In genomic region chr5:173314166-173314952, GRCh38 we compare ENCODE assay signal across 19 cellular contexts. TPM values are rescaled to one million over a fixed set of nuclear protein-coding genes. Genes with fewer than 3 reads are reported as not detected.
DNase-seq lines count a peak whose midpoint lies in the region; ATAC-seq and TF ChIP-seq lines count a peak whose summit lies in the region.
"Had no signal": no experiment of that assay in that cellular context is flagged by ENCODE, and none has a peak within 500 bp of the region (broad histone marks: within the 10 kb centered on the region; RNA-seq: fewer than 3 reads in every experiment).

No MANE protein-coding gene starts in this region.

- H3K27me3 Mint-ChIP-seq in Calu3 (ENCODE audit: unreplicated experiment): no peaks in the 10 kb centered on the region

- DNase-seq in Calu3 (no peak), M059J (ENCODE audit: low read depth) (peak; percentile 57), fibroblast of gingiva (ENCODE audit: low read depth) (peak; percentile 41), smooth muscle cell (lab: John Stamatoyannopoulos, UW; ENCODE audit: unreplicated experiment) (no peak), gastrocnemius medialis (no peak), mucosa of descending colon (no peak), HK-2 (ENCODE audit: unreplicated experiment) (no peak)
- DNase-seq: activated effector memory CD4-positive, alpha-beta T cell treated with Interleukin-2 at 50 U/mL for 16 hours; BE2C; central memory CD4-positive, alpha-beta T cell; effector memory CD4-positive, alpha-beta T cell; islet precursor cell; NCI-H1694 treated with DMSO at 0.1 percent for 48 hours; NCI-H510A; nucleus accumbens had no signal

- no peak overlapping the region for H2AFZ ChIP-seq in smooth muscle cell (ENCODE audit: low read depth)

- peaks cover 35% of the 10 kb centered on the region for H3F3A ChIP-seq in smooth muscle cell (ENCODE audit: low read depth)

- peaks cover 61% of the 10 kb centered on the region for H3K36me3 Mint-ChIP-seq in Calu3 (ENCODE audit: insufficient read depth, unreplicated experiment)

- no peak for TF ChIP-seq CTCF in Calu3 (IDR thresholded peaks at IDR 0.05; ENCODE audit: unreplicated experiment)
- TF ChIP-seq CTCF in smooth muscle cell (IDR thresholded peaks at IDR 0.05; ENCODE audit: borderline replicate concordance, insufficient read depth, poor library complexity, severe bottlenecking): no peak
- TF ChIP-seq CTCF in gastrocnemius medialis (IDR thresholded peaks at IDR 0.05 in 4 of 5, conservative IDR thresholded peaks at IDR 0.05 in 1 of 5): no peak
- TF ChIP-seq CTCF in mucosa of descending colon (IDR thresholded peaks at IDR 0.05): no peak

- no peaks in the 10 kb centered on the region for H3K9me3 Mint-ChIP-seq in Calu3 (ENCODE audit: low read depth, unreplicated experiment)

- no peaks in the 10 kb centered on the region for H3K79me2 ChIP-seq in smooth muscle cell (ENCODE audit: low read depth)

- H4K20me1 ChIP-seq in smooth muscle cell (ENCODE audit: low read depth): no peaks in the 10 kb centered on the region

- no peak for TF ChIP-seq POLR2A in gastrocnemius medialis (IDR thresholded peaks at IDR 0.05)

- H3K4me1 Mint-ChIP-seq in Calu3 (ENCODE audit: low read depth, unreplicated experiment): no peaks in the 10 kb centered on the region

- H3K9me3 ChIP-seq in smooth muscle cell (replicated peaks; ENCODE audit: low read depth): no peaks in the 10 kb centered on the region
- H3K9me3 ChIP-seq in gastrocnemius medialis: no peaks in the 10 kb centered on the region
- H3K9me3 ChIP-seq in mucosa of descending colon: no peaks in the 10 kb centered on the region
- H3K9me3 ChIP-seq: adrenal gland, BE2C had no signal

- in situ Hi-C loops in gastrocnemius medialis (cut with MboI; ENCODE audit: low sequenced_read_pairs in 4 of 4): loop anchor here in 1 of 4 donors (25.0 kb wide), 2 partner anchors 273 to 673 kb away; partner anchors contain the start of gene C5orf47

- H3K27ac ChIP-seq in smooth muscle cell (ENCODE audit: low read depth) (peak overlapping the region; percentile 91), gastrocnemius medialis (no peak overlapping the region)
- H3K27ac ChIP-seq: adrenal gland had no signal

- no peak overlapping the region for H3K4me2 ChIP-seq in smooth muscle cell

- BruUV-seq in Calu3 (replicated peaks; lab: Mats Ljungman, UMichigan): no TSS peak

- peak overlapping the region; percentile 86 for H3K27ac Mint-ChIP-seq in Calu3 (ENCODE audit: unreplicated experiment)

- no peak overlapping the region for H3K9ac ChIP-seq in smooth muscle cell (ENCODE audit: low read depth)

- H3K36me3 ChIP-seq in smooth muscle cell (ENCODE audit: low read depth) (no peaks in the 10 kb centered on the region), gastrocnemius medialis (no peaks in the 10 kb centered on the region), mucosa of descending colon (ENCODE audit: low read depth) (no peaks in the 10 kb centered on the region)
- H3K36me3 ChIP-seq: adrenal gland had no signal

- H3K4me3 ChIP-seq in smooth muscle cell (no peak overlapping the region), gastrocnemius medialis (no peak overlapping the region), mucosa of descending colon (no peak overlapping the region)
- H3K4me3 ChIP-seq: adrenal gland had no signal

- ATAC-seq in gastrocnemius medialis (no peak), mucosa of descending colon (no peak)
- ATAC-seq: activated CD4-positive, CD25-positive, alpha-beta regulatory T cell treated with anti-CD3 and anti-CD28 coated beads, Interleukin-2, amount 50 U/mL, for 24 hours; sciatic nerve had no signal

- no peak overlapping the region for H3K4me3 Mint-ChIP-seq in Calu3 (ENCODE audit: low read depth, unreplicated experiment)

- H3K27me3 ChIP-seq in smooth muscle cell (ENCODE audit: low read depth) (no peaks in the 10 kb centered on the region), gastrocnemius medialis (no peaks in the 10 kb centered on the region)
- H3K27me3 ChIP-seq: BE2C had no signal

- intact Hi-C loops in Calu3 (cut with micrococcal nuclease; ENCODE audit: unreplicated experiment): no loop called here
- intact Hi-C loops in gastrocnemius medialis (cut with DNase I; ENCODE audit: low total_unique reads): no loop called here
- intact Hi-C loops in mucosa of descending colon (cut with DNase I, micrococcal nuclease): no loop called here

- CTCF ChIA-PET in Calu3 (lab: Charles Lee): no interaction called here

- 89% methylated on average over 12 of the region's 12 CpGs for WGBS in smooth muscle cell (ENCODE audit: low lambda C conversion rate)

- H3K4me1 ChIP-seq in smooth muscle cell (ENCODE audit: low read depth): peaks cover 16% of the 10 kb centered on the region
- H3K4me1 ChIP-seq in gastrocnemius medialis: peaks cover 7 to 13% of the 10 kb centered on the region in 2 donors
- H3K4me1 ChIP-seq in mucosa of descending colon (ENCODE audit: low read depth): no peaks in the 10 kb centered on the region

RNA-seq across cellular contexts. Expression of gene STC2, which starts 13.9 kb away (rescaled TPM):
- 48.3 and 60.4 TPM in 2 replicates for total RNA-seq in Calu3 (2022)
- total RNA-seq in M059J (2014; rRNA removed; shearing (Covaris generic)): 311 and 328 TPM in 2 replicates
- 75.4 and 83.4 TPM in 2 replicates for total RNA-seq in smooth muscle cell
- 54.3 and 90.2 TPM in 2 replicates for polyA plus RNA-seq in smooth muscle cell
- 10 to 100 TPM in 1 of 4 donors, 1 to 10 TPM in 2, under 1 TPM in 1; 0.39 to 12.7 (median 4.0) TPM for total RNA-seq in gastrocnemius medialis
- 1 to 10 TPM in 2 of 3 donors, under 1 TPM in 1; 0.26 to 3.4 (median 1.4) TPM for total RNA-seq in mucosa of descending colon
- total RNA-seq: HT-29 had no signal

Comparison
In these comparisons a context has a peak if more than half of its experiments do, and no peak if none do; other contexts are left out.
1. DNase-seq: peak in M059J (single experiment) and fibroblast of gingiva (single experiment); none in Calu3 (single experiment), smooth muscle cell (single experiment), gastrocnemius medialis (0 of 2), mucosa of descending colon (0 of 3) and HK-2 (single experiment).